Comparison of ENCODE assay signal across 19 cellular contexts in genomic region chr6:34648808-34649207, GRCh38. TPM values are rescaled to one million over a fixed set of nuclear protein-coding genes. Genes with fewer than 3 reads are reported as not detected.
DNase-seq lines count a peak whose midpoint lies in the region; ATAC-seq lines count a peak whose summit lies in the region.
"Had no signal": no experiment of that assay in that cellular context is flagged by ENCODE, and none has a peak within 500 bp of the region (broad histone marks: within the 10 kb centered on the region; RNA-seq: fewer than 3 reads in every experiment).

No MANE protein-coding gene starts in this region.

- no peaks in the 10 kb centered on the region for H3K27me3 Mint-ChIP-seq in activated T-helper 17 cell treated with anti-CD3 and anti-CD28 coated beads, Interleukin-2, amount 50 U/mL, for 72 hours
- H3K27me3 Mint-ChIP-seq in memory B cell = no peaks in the 10 kb centered on the region
- H3K27me3 Mint-ChIP-seq in stimulated activated naive B cell treated with anti-CD40 and anti-IgM and Interleukin-4, amounts not matched to agents 10 μg/mL and 1 μg/mL and 100 μg/mL, for 72 hours = no peaks in the 10 kb centered on the region
- H3K27me3 Mint-ChIP-seq: CD4-positive, alpha-beta T cell; CD8-positive, alpha-beta memory T cell had no signal

- DNase-seq in ACHN = peak; percentile 39
- DNase-seq in memory B cell (ENCODE audit: low spot score in 2 of 2) = no peak
- DNase-seq in stimulated activated naive B cell treated with anti-CD40 and anti-IgM and Interleukin-4, amounts not matched to agents 10 μg/mL and 1 μg/mL and 100 μg/mL, for 72 hours = no peak
- no peak for DNase-seq in GF-D8 (lab: John Stamatoyannopoulos, UW)
- DNase-seq in HuH-7 (ENCODE audit: low spot score) = no peak
- no peak for DNase-seq in occipital lobe (lab: John Stamatoyannopoulos, UW)
- DNase-seq: AML-193; BE2C; CD4-positive, alpha-beta T cell; CD8-positive, alpha-beta memory T cell; DMS 273 treated with DMSO at 0.1 percent for 48 hours; DMS79; EL; GDM1; H9 had no signal

- no peaks in the 10 kb centered on the region for H3K9me3 Mint-ChIP-seq in activated T-helper 17 cell treated with anti-CD3 and anti-CD28 coated beads, Interleukin-2, amount 50 U/mL, for 72 hours
- no peaks in the 10 kb centered on the region for H3K9me3 Mint-ChIP-seq in memory B cell
- H3K9me3 Mint-ChIP-seq in stimulated activated naive B cell treated with anti-CD40 and anti-IgM and Interleukin-4, amounts not matched to agents 10 μg/mL and 1 μg/mL and 100 μg/mL, for 72 hours = no peaks in the 10 kb centered on the region
- H3K9me3 Mint-ChIP-seq: CD14-positive monocyte; CD4-positive, alpha-beta T cell; CD8-positive, alpha-beta memory T cell; GM23338; H9 had no signal

- H3K4me3 Mint-ChIP-seq in activated T-helper 17 cell treated with anti-CD3 and anti-CD28 coated beads, Interleukin-2, amount 50 U/mL, for 72 hours = no peak overlapping the region
- no peak overlapping the region for H3K4me3 Mint-ChIP-seq in memory B cell
- H3K4me3 Mint-ChIP-seq in stimulated activated naive B cell treated with anti-CD40 and anti-IgM and Interleukin-4, amounts not matched to agents 10 μg/mL and 1 μg/mL and 100 μg/mL, for 72 hours = no peak overlapping the region
- H3K4me3 Mint-ChIP-seq: CD14-positive monocyte; CD4-positive, alpha-beta T cell; CD8-positive, alpha-beta memory T cell; GM23338; H9 had no signal

- peaks cover 32% of the 10 kb centered on the region for H3K4me1 Mint-ChIP-seq in activated T-helper 17 cell treated with anti-CD3 and anti-CD28 coated beads, Interleukin-2, amount 50 U/mL, for 72 hours
- peaks cover 21% of the 10 kb centered on the region for H3K4me1 Mint-ChIP-seq in memory B cell
- peaks cover 19 to 30% of the 10 kb centered on the region in 2 donors for H3K4me1 Mint-ChIP-seq in stimulated activated naive B cell treated with anti-CD40 and anti-IgM and Interleukin-4, amounts not matched to agents 10 μg/mL and 1 μg/mL and 100 μg/mL, for 72 hours
- H3K4me1 Mint-ChIP-seq: GM23338 had no signal

- in situ Hi-C loops in ACHN (cut with HindIII; ENCODE audit: low pct_ligation_motif_present, low pct_unique_long_range_greater_than_20kb, low sequenced_read_pairs) = no loop called here

- peak overlapping the region; percentile 17 for H3K27ac Mint-ChIP-seq in activated T-helper 17 cell treated with anti-CD3 and anti-CD28 coated beads, Interleukin-2, amount 50 U/mL, for 72 hours
- H3K27ac Mint-ChIP-seq in memory B cell = peak overlapping the region; percentile 81
- H3K27ac Mint-ChIP-seq in stimulated activated naive B cell treated with anti-CD40 and anti-IgM and Interleukin-4, amounts not matched to agents 10 μg/mL and 1 μg/mL and 100 μg/mL, for 72 hours = peak overlapping the region; percentile 25
- H3K27ac Mint-ChIP-seq: CD14-positive monocyte; CD4-positive, alpha-beta T cell; GM23338; H9 had no signal

- no peak for ATAC-seq in activated T-helper 17 cell treated with anti-CD3 and anti-CD28 coated beads, Interleukin-2, amount 50 U/mL, for 72 hours (replicated peaks)
- ATAC-seq in memory B cell (ENCODE audit: low read depth) = no peak
- no peak for ATAC-seq in stimulated activated naive B cell treated with anti-CD40 and anti-IgM and Interleukin-4, amounts not matched to agents 10 μg/mL and 1 μg/mL and 100 μg/mL, for 72 hours (replicated peaks)
- ATAC-seq: GM23338, HCT116 had no signal

- H3K36me3 Mint-ChIP-seq in activated T-helper 17 cell treated with anti-CD3 and anti-CD28 coated beads, Interleukin-2, amount 50 U/mL, for 72 hours (ENCODE audit: low read depth) = peaks cover 75% of the 10 kb centered on the region
- peaks cover 24% of the 10 kb centered on the region for H3K36me3 Mint-ChIP-seq in memory B cell
- H3K36me3 Mint-ChIP-seq in stimulated activated naive B cell treated with anti-CD40 and anti-IgM and Interleukin-4, amounts not matched to agents 10 μg/mL and 1 μg/mL and 100 μg/mL, for 72 hours = peaks cover 28 to 43% of the 10 kb centered on the region in 2 donors

RNA-seq across cellular contexts. Expression of gene ILRUN, which starts 47.8 kb away (rescaled TPM):
- total RNA-seq in activated T-helper 17 cell treated with anti-CD3 and anti-CD28 coated beads, Interleukin-2, amount 50 U/mL, for 72 hours = 10 to 100 TPM; 58.2 to 65.8 TPM
- 21.7 TPM for total RNA-seq in occipital lobe

Comparison
In these comparisons a context has a peak if more than half of its experiments do, and no peak if none do; other contexts are left out.
1. H3K27ac Mint-ChIP-seq: peak in every context shown above with its lines; median percentile 81 in memory B cell; 25 in stimulated activated naive B cell treated with anti-CD40 and anti-IgM and Interleukin-4, amounts not matched to agents 10 μg/mL and 1 μg/mL and 100 μg/mL, for 72 hours; 17 in activated T-helper 17 cell treated with anti-CD3 and anti-CD28 coated beads, Interleukin-2, amount 50 U/mL, for 72 hours.